In genomic region chr4:169068423-169068822, GRCh38 we compare ENCODE assay signal across 12 cellular contexts. TPM values are rescaled to one million over a fixed set of nuclear protein-coding genes. Genes with fewer than 3 reads are reported as not detected.
DNase-seq lines count a peak whose midpoint lies in the region; ATAC-seq, FAIRE-seq and TF ChIP-seq lines count a peak whose summit lies in the region.
"Had no signal": no experiment of that assay in that cellular context is flagged by ENCODE, and none has a peak within 500 bp of the region (broad histone marks: within the 10 kb centered on the region; RNA-seq: fewer than 3 reads in every experiment).

No MANE protein-coding gene starts in this region.

- H3K27ac ChIP-seq in C4-2B (peak overlapping the region; percentile 98), pancreas (peak overlapping the region in 1 of 4 donors; percentile 17)

- H3K9me3 ChIP-seq in pancreas, result no peaks in the 10 kb centered on the region

- H3K36me3 Mint-ChIP-seq in IgD-negative memory B cell, result peaks cover 2% of the 10 kb centered on the region
- no peaks in the 10 kb centered on the region for H3K36me3 Mint-ChIP-seq in memory B cell
- H3K36me3 Mint-ChIP-seq in activated CD4-positive, alpha-beta memory T cell treated with anti-CD3 and anti-CD28 coated beads, Interleukin-2, amount 10 ng/mL, durations not matched to agents 7 days and 5 days (ENCODE audit: low read depth), result no peaks in the 10 kb centered on the region

- peak; percentile 64 for ATAC-seq in GM21529 (IDR thresholded peaks at IDR 0.05; ENCODE audit: unreplicated experiment)
- ATAC-seq in memory B cell (ENCODE audit: low read depth), result peak; percentile 45
- no peak for ATAC-seq in pancreas

- TF ChIP-seq CTCF in C4-2B (conservative IDR thresholded peaks at IDR 0.05) (no peak), pancreas (IDR thresholded peaks at IDR 0.05) (no peak)

- H3K27me3 Mint-ChIP-seq in IgD-negative memory B cell, result no peaks in the 10 kb centered on the region
- no peaks in the 10 kb centered on the region for H3K27me3 Mint-ChIP-seq in memory B cell
- H3K27me3 Mint-ChIP-seq in activated CD4-positive, alpha-beta memory T cell treated with anti-CD3 and anti-CD28 coated beads, Interleukin-2, amount 10 ng/mL, durations not matched to agents 7 days and 5 days, result no peaks in the 10 kb centered on the region

- no peaks in the 10 kb centered on the region for H3K36me3 ChIP-seq in pancreas

- 92 to 93% methylated on average over 8 of the region's 8 CpGs for WGBS in pancreas, 2 donors

- H3K27me3 ChIP-seq in pancreas, result no peaks in the 10 kb centered on the region

- CTCF ChIA-PET in activated CD4-positive, alpha-beta memory T cell treated with anti-CD3 and anti-CD28 coated beads, Interleukin-2, amount 10 ng/mL, durations not matched to agents 7 days and 5 days (lab: Charles Lee), result no interaction called here

- H3K4me1 ChIP-seq in pancreas, result peaks cover 0 to 14% (median 0%) of the 10 kb centered on the region in 3 donors

- POLR2A ChIA-PET in activated CD4-positive, alpha-beta memory T cell treated with anti-CD3 and anti-CD28 coated beads, Interleukin-2, amount 10 ng/mL, durations not matched to agents 7 days and 5 days (lab: Charles Lee), result no interaction called here

- H3K4me3 ChIP-seq in pancreas, result no peak overlapping the region

- H3K27ac Mint-ChIP-seq in IgD-negative memory B cell, result peak overlapping the region in 2 of 3 donors; percentile 41 to 87
- no peak overlapping the region for H3K27ac Mint-ChIP-seq in memory B cell
- H3K27ac Mint-ChIP-seq in activated CD4-positive, alpha-beta memory T cell treated with anti-CD3 and anti-CD28 coated beads, Interleukin-2, amount 10 ng/mL, durations not matched to agents 7 days and 5 days, result no peak overlapping the region

- DNase-seq in memory B cell (ENCODE audit: low spot score in 2 of 2), result no peak
- no peak for DNase-seq in RKO (ENCODE audit: low spot score)
- DNase-seq in activated CD4-positive, alpha-beta memory T cell treated with anti-CD3 and anti-CD28 coated beads, Interleukin-2, amount 10 ng/mL, durations not matched to agents 7 days and 5 days, result no peak
- DNase-seq in activated gamma-delta T cell (lab: John Stamatoyannopoulos, UW), result no peak
- DNase-seq in pancreas, result no peak
- DNase-seq: activated CD4-positive, CD25-positive, alpha-beta regulatory T cell; activated effector memory CD4-positive, alpha-beta T cell treated with Interleukin-2 at 50 U/mL for 16 hours; caudate nucleus; NCI-H446 had no signal

- H3K4me1 Mint-ChIP-seq in IgD-negative memory B cell (peaks cover 0 to 3% (median 2%) of the 10 kb centered on the region in 3 donors), memory B cell (peaks cover 4% of the 10 kb centered on the region)
- H3K4me1 Mint-ChIP-seq in activated CD4-positive, alpha-beta memory T cell treated with anti-CD3 and anti-CD28 coated beads, Interleukin-2, amount 10 ng/mL, durations not matched to agents 7 days and 5 days, result peaks cover 3% of the 10 kb centered on the region

- H3K9me3 Mint-ChIP-seq in IgD-negative memory B cell (no peaks in the 10 kb centered on the region), memory B cell (no peaks in the 10 kb centered on the region)
- H3K9me3 Mint-ChIP-seq in activated CD4-positive, alpha-beta memory T cell treated with anti-CD3 and anti-CD28 coated beads, Interleukin-2, amount 10 ng/mL, durations not matched to agents 7 days and 5 days, result no peaks in the 10 kb centered on the region

- H3K4me3 Mint-ChIP-seq in IgD-negative memory B cell (no peak overlapping the region), memory B cell (no peak overlapping the region)
- no peak overlapping the region for H3K4me3 Mint-ChIP-seq in activated CD4-positive, alpha-beta memory T cell treated with anti-CD3 and anti-CD28 coated beads, Interleukin-2, amount 10 ng/mL, durations not matched to agents 7 days and 5 days

- no peak for FAIRE-seq in pancreas (lab: Jason Lieb, UNC)

- intact Hi-C loops in pancreas (cut with DNase I), result no loop called here

RNA-seq across cellular contexts. Expression of gene CBR4, which starts 58.4 kb away (rescaled TPM):
- polyA plus RNA-seq in IgD-negative memory B cell (10.5 TPM), pancreas (10 to 100 TPM in 1 of 2 donors, 1 to 10 TPM in 1; 7.2 to 10.7 TPM)
- 10 to 100 TPM; 12.7 to 14.7 TPM for total RNA-seq in activated CD4-positive, alpha-beta memory T cell treated with anti-CD3 and anti-CD28 coated beads, Interleukin-2, amount 10 ng/mL, durations not matched to agents 7 days and 5 days
- total RNA-seq in pancreas, result 10 to 100 TPM; 11.2 to 17.0 (median 12.2) TPM

Comparison
In these comparisons a context has a peak if more than half of its experiments do, and no peak if none do; other contexts are left out.
1. ATAC-seq: peak in GM21529 (single experiment) and memory B cell (single experiment); none in pancreas (0 of 4).
2. H3K27ac Mint-ChIP-seq: peak in IgD-negative memory B cell (2 of 3); none in memory B cell (single experiment) and activated CD4-positive, alpha-beta memory T cell treated with anti-CD3 and anti-CD28 coated beads, Interleukin-2, amount 10 ng/mL, durations not matched to agents 7 days and 5 days (single experiment).